In genomic region chr5:139671096-139671841, GRCh38 we compare ENCODE assay signal across 9 cellular contexts. TPM values are rescaled to one million over a fixed set of nuclear protein-coding genes. Genes with fewer than 3 reads are reported as not detected.
A peak's percentile ranks its signal among the peaks of the same experiment; 100 is the strongest.
DNase-seq lines count a peak whose midpoint lies in the region; ATAC-seq, FAIRE-seq and TF ChIP-seq lines count a peak whose summit lies in the region.
"Had no signal": no experiment of that assay in that cellular context is flagged by ENCODE, and none has a peak within 500 bp of the region (broad histone marks: within the 10 kb centered on the region; RNA-seq: fewer than 3 reads in every experiment).

No MANE protein-coding gene starts in this region.

- peak overlapping the region in 1 of 9 donors; percentile 45 for H3K27ac Mint-ChIP-seq in naive thymus-derived CD4-positive, alpha-beta T cell

- no peak for FAIRE-seq in K562 (lab: Jason Lieb, UNC)

- peaks cover 42% of the 10 kb centered on the region; the same call in 1 of the 2 replicates for H4K20me1 ChIP-seq in K562 (replicated peaks; ENCODE audit: control insufficient read depth, insufficient read depth, low read length)

- H3K4me3 ChIP-seq in K562 (no peak overlapping the region), upper lobe of left lung (no peak overlapping the region)
- no peak overlapping the region for H3K4me3 ChIP-seq in naive thymus-derived CD4-positive, alpha-beta T cell (ENCODE audit: low read length)

- H3K9me1 ChIP-seq in K562 (ENCODE audit: control insufficient read depth, insufficient read depth, low read length) = peaks cover 7% of the 10 kb centered on the region

- peaks cover 53% of the 10 kb centered on the region; the same call in 2 of the 3 replicates for H3K36me3 ChIP-seq in K562 (ENCODE audit: control insufficient read depth, insufficient read depth, low read length)
- H3K36me3 ChIP-seq in upper lobe of left lung = no peaks in the 10 kb centered on the region
- H3K36me3 ChIP-seq in naive thymus-derived CD4-positive, alpha-beta T cell (ENCODE audit: control insufficient read depth in 2 of 3, insufficient read depth in 3 of 3, low read length in 3 of 3) = no peaks in the 10 kb centered on the region

- ATAC-seq in K562 = no peak
- ATAC-seq in upper lobe of left lung (ENCODE audit: low FRiP score in 2 of 2) = peak in 1 of 2 donors; percentile 34
- ATAC-seq in naive thymus-derived CD4-positive, alpha-beta T cell = no peak

- TF ChIP-seq CTCF in K562 (IDR thresholded peaks at IDR 0.05 in 2 of 3, conservative IDR thresholded peaks at IDR 0.05 in 1 of 3; ENCODE audit: insufficient read depth in 2 of 3, low read depth in 1 of 3, low read length in 3 of 3) (no peak), upper lobe of left lung (IDR thresholded peaks at IDR 0.05) (no peak)

- peak overlapping the region in 3 of 10 donors; percentile 70 to 86 (median 77) for H3K4me3 Mint-ChIP-seq in naive thymus-derived CD4-positive, alpha-beta T cell

- peak overlapping the region; percentile 82 to 92 for H3K9ac ChIP-seq in K562 (ENCODE audit: insufficient read depth in 1 of 2, low read depth in 2 of 2, low read length in 2 of 2)

- 63% methylated on average over 8 of the region's 20 CpGs for WGBS in K562 (ENCODE audit: insufficient coverage, low coverage, missing lambda C conversion rate)
- WGBS in upper lobe of left lung, 2 donors = 32% methylated on average over 14 of the region's 20 CpGs; no CpG with 5 or more reads in 1 of the 2 donors

- H3K4me1 Mint-ChIP-seq in naive thymus-derived CD4-positive, alpha-beta T cell = peaks cover 7 to 56% (median 30%) of the 10 kb centered on the region in 7 donors

- CTCF ChIA-PET in K562 (lab: Yijun Ruan, JAX; ENCODE audit: low intra/inter-chr PET ratio) = no interaction called here
- CTCF ChIA-PET in naive thymus-derived CD4-positive, alpha-beta T cell (lab: Charles Lee) = interaction anchor here (1.3 kb wide), 1 partner anchor 44 kb away, joined by 4 read pairs; no protein-coding TSS in a partner anchor

- POLR2A ChIA-PET in K562 (lab: Yijun Ruan, JAX) = interaction anchor here (0.6 to 5.0 kb wide), 5 partner anchors 12 to 482 kb away, joined by 3 to 33 read pairs (median 6); no protein-coding TSS in a partner anchor
- POLR2A ChIA-PET in naive thymus-derived CD4-positive, alpha-beta T cell (lab: Charles Lee) = no interaction called here

- BruUV-seq in K562 (replicated peaks; lab: Mats Ljungman, UMichigan) = no TSS peak

- H3K4me1 ChIP-seq in K562 (replicated peaks in 1 of 2; ENCODE audit: control insufficient read depth in 2 of 2, insufficient read depth in 2 of 2, low read length in 2 of 2) = peaks cover 75 to 78% of the 10 kb centered on the region in 2 experiments
- peaks cover 55 to 62% (median 60%) of the 10 kb centered on the region in 4 donors for H3K4me1 ChIP-seq in upper lobe of left lung
- peaks cover 32 to 36% of the 10 kb centered on the region in 2 donors for H3K4me1 ChIP-seq in naive thymus-derived CD4-positive, alpha-beta T cell (ENCODE audit: control insufficient read depth in 2 of 2, insufficient read depth in 2 of 2, low read length in 2 of 2)

- intact Hi-C loops in K562 (cut with micrococcal nuclease) = no loop called here
- intact Hi-C loops in naive thymus-derived CD4-positive, alpha-beta T cell (cut with micrococcal nuclease) = no loop called here

- H3K9me3 ChIP-seq in K562 (replicated peaks; ENCODE audit: control insufficient read depth, insufficient read depth, low read depth, low read length) (no peaks in the 10 kb centered on the region), upper lobe of left lung (no peaks in the 10 kb centered on the region)
- H3K9me3 ChIP-seq in naive thymus-derived CD4-positive, alpha-beta T cell (ENCODE audit: control insufficient read depth in 2 of 3, low read length in 3 of 3) = no peaks in the 10 kb centered on the region

- no peaks in the 10 kb centered on the region for H3K36me3 Mint-ChIP-seq in naive thymus-derived CD4-positive, alpha-beta T cell

- no peaks in the 10 kb centered on the region for H3K9me3 Mint-ChIP-seq in naive thymus-derived CD4-positive, alpha-beta T cell

- peaks cover 96% of the 10 kb centered on the region for H3K79me2 ChIP-seq in K562 (ENCODE audit: control insufficient read depth, insufficient read depth, low read length)

- in situ Hi-C loops in K562 (cut with MboI) = no loop called here

- no peak overlapping the region for H2AFZ ChIP-seq in K562 (ENCODE audit: low read depth, low read length)

- TF ChIP-seq RAD21 in K562 (CRISPR knock-in tag; conservative IDR thresholded peaks at IDR 0.05 in 1 of 2, IDR thresholded peaks at IDR 0.05 in 1 of 2) = no peak

- peaks cover 0 to 4% (median 3%) of the 10 kb centered on the region in 5 donors for H3K27me3 Mint-ChIP-seq in naive thymus-derived CD4-positive, alpha-beta T cell

- no peak for TF ChIP-seq EP300 in K562 (IDR thresholded peaks at IDR 0.05; ENCODE audit: low read length)
- TF ChIP-seq EP300 in upper lobe of left lung (IDR thresholded peaks at IDR 0.05) = no peak

- DNase-seq in DMS53 (lab: John Stamatoyannopoulos, UW) (peak; percentile 54), DMS53 treated with DMSO at 0.1 percent for 48 hours (lab: John Stamatoyannopoulos, UW; ENCODE audit: unreplicated experiment) (no peak), K562 (ENCODE audit: extremely low read depth in 1 of 4, low spot score in 3 of 4) (no peak), medulla oblongata (ENCODE audit: extremely low spot score) (peak; percentile 89), upper lobe of left lung (peak in 1 of 2 donors; percentile 84), NOMO-1 treated with DMSO at 0.1 percent for 48 hours (lab: John Stamatoyannopoulos, UW; ENCODE audit: unreplicated experiment) (no peak), NCI-H2227 treated with DMSO at 0.1 percent for 48 hours (lab: John Stamatoyannopoulos, UW) (no peak)
- no peak for DNase-seq in naive thymus-derived CD4-positive, alpha-beta T cell

- peak overlapping the region; percentile 92; the same call in 1 of the 2 replicates for H3K4me2 ChIP-seq in K562 (ENCODE audit: insufficient read depth, low read length)

- TF ChIP-seq POLR2A in K562 (conservative IDR thresholded peaks at IDR 0.05) (no peak), upper lobe of left lung (IDR thresholded peaks at IDR 0.05) (no peak)

- H3K27ac ChIP-seq in K562 (ENCODE audit: extremely low read depth, low read depth, low read length) = peak overlapping the region; percentile 95
- peak overlapping the region in 3 of 4 donors; percentile 86 to 89 (median 88) for H3K27ac ChIP-seq in upper lobe of left lung
- H3K27ac ChIP-seq in naive thymus-derived CD4-positive, alpha-beta T cell (ENCODE audit: low read depth, low read length) = no peak overlapping the region
- H3K27ac ChIP-seq: 22Rv1 had no signal

- H3K27me3 ChIP-seq in K562 (ENCODE audit: control insufficient read depth in 2 of 2, insufficient read depth in 2 of 2, low read length in 2 of 2) = no peaks in the 10 kb centered on the region
- H3K27me3 ChIP-seq in upper lobe of left lung = no peaks in the 10 kb centered on the region
- peaks cover 0 to 3% of the 10 kb centered on the region in 2 donors for H3K27me3 ChIP-seq in naive thymus-derived CD4-positive, alpha-beta T cell (ENCODE audit: control insufficient read depth in 2 of 2, insufficient read depth in 2 of 2, low read length in 2 of 2)

TF ChIP-seq in K562, 482 proteins besides CTCF, POLR2A, EP300 and RAD21 (continues in another document):
- TF ChIP-seq ZBTB7A (IDR thresholded peaks at IDR 0.05; ENCODE audit: borderline replicate concordance, control insufficient read depth, low read depth, low read length) = peak; percentile 54; the same call in 1 of the 2 replicates
- TF ChIP-seq TEAD4 (IDR thresholded peaks at IDR 0.05; ENCODE audit: low read length) = no peak
- 0 out of 2 replicates have a peak, but pooled peaks have one; percentile 37 for TF ChIP-seq TEAD4 (CRISPR knock-in tag; IDR thresholded peaks at IDR 0.05; ENCODE audit: borderline replicate concordance)
- peak; percentile 24; the same call in 1 of the 2 replicates for TF ChIP-seq MAX (CRISPR knock-in tag; IDR thresholded peaks at IDR 0.05)
- TF ChIP-seq FOXA3 (CRISPR knock-in tag; conservative IDR thresholded peaks at IDR 0.05 in 1 of 2, IDR thresholded peaks at IDR 0.05 in 1 of 2) = peak in 1 of 2 experiments; percentile 47; a peak in 1 of 4 replicates
- TF ChIP-seq KLF6 (CRISPR knock-in tag; IDR thresholded peaks at IDR 0.05; ENCODE audit: borderline replicate concordance) = no peak

RNA-seq across cellular contexts. Expression of gene CXXC5, which starts 23.1 kb away (rescaled TPM):
- 44.6 and 81.0 TPM in 2 replicates for total RNA-seq in K562 (2011; cell fraction: chromatin; rRNA removed; ENCODE audit: low replicate concordance)
- total RNA-seq in K562 (2011; cell fraction: nucleolus; rRNA removed) = 52.9 TPM in 2 replicates
- 37.8 and 55.7 TPM in 2 replicates for total RNA-seq in K562 (2011; cell fraction: nucleoplasm; rRNA removed)
- total RNA-seq in K562 (2014; rRNA removed) (121 and 123 TPM in 2 replicates), K562 (2014; rRNA removed; fragmentation: Illumina TruSeq; extraction: Trizol) (24.1 and 25.8 TPM in 2 replicates), K562 (2015; rRNA removed; fragmentation: Illumina TruSeq; extraction: Trizol) (40.6 and 45.1 TPM in 2 replicates), K562 (2021) (79.3 and 87.8 TPM in 2 replicates), upper lobe of left lung (10 to 100 TPM; 25.7 to 39.5 (median 33.0) TPM)
- polyA plus RNA-seq in K562 (2011; rRNA removed) (44.8 and 51.8 TPM in 2 replicates), K562 (2014; fragmentation: Illumina TruSeq; extraction: Trizol) (45.8 and 61.2 TPM in 2 replicates), K562 (2014; fragmentation: Nextera tagmentation; extraction: Ambion mirVana) (1 to 10 TPM; 1.9 to 4.6 TPM), K562 (2014; rRNA removed) (63.8 and 67.0 TPM in 2 replicates)
- polyA plus RNA-seq in K562 (2011; cell fraction: cytosol; rRNA removed) = 47.3 and 134 TPM in 2 replicates
- 34.3 and 47.7 TPM in 2 replicates for polyA plus RNA-seq in K562 (2011; cell fraction: nucleus; rRNA removed)
- polyA plus RNA-seq in K562 (2012) = 63.1 and 65.7 TPM in 2 replicates
- polyA minus RNA-seq in K562 (2011; rRNA and poly(A)+ RNA removed) = 27.1 and 39.4 TPM in 2 replicates
- polyA minus RNA-seq in K562 (2011; cell fraction: cytosol; rRNA and poly(A)+ RNA removed) = 47.5 and 54.4 TPM in 2 replicates
- polyA minus RNA-seq in K562 (2011; cell fraction: nucleus; rRNA and poly(A)+ RNA removed) = 29.4 and 36.8 TPM in 2 replicates
- 10 to 100 TPM in 1 of 5 experiments, 1 to 10 TPM in 3, under 1 TPM in 1; 0.73 to 21.4 (median 3.5) TPM for total RNA-seq in naive thymus-derived CD4-positive, alpha-beta T cell
- 1 to 10 TPM; 1.7 to 2.2 TPM for polyA plus RNA-seq in naive thymus-derived CD4-positive, alpha-beta T cell

Comparison
In these comparisons a context has a peak if more than half of its experiments do, and no peak if none do; other contexts are left out.
1. DNase-seq: peak in DMS53 (single experiment) and medulla oblongata (single experiment); none in DMS53 treated with DMSO at 0.1 percent for 48 hours (single experiment), K562 (0 of 4), naive thymus-derived CD4-positive, alpha-beta T cell (0 of 9), NOMO-1 treated with DMSO at 0.1 percent for 48 hours (single experiment) and NCI-H2227 treated with DMSO at 0.1 percent for 48 hours (single experiment).